12 cellular contexts compared by ENCODE assay signal in genomic region chr13:99287544-99287943, GRCh38. TPM values are rescaled to one million over a fixed set of nuclear protein-coding genes. Genes with fewer than 3 reads are reported as not detected.
A peak's percentile ranks its signal among the peaks of the same experiment; 100 is the strongest.
DNase-seq lines count a peak whose midpoint lies in the region; ATAC-seq lines count a peak whose summit lies in the region.
"Had no signal": no experiment of that assay in that cellular context is flagged by ENCODE, and none has a peak within 500 bp of the region (broad histone marks: within the 10 kb centered on the region; RNA-seq: fewer than 3 reads in every experiment).

No MANE protein-coding gene starts in this region.

- in situ Hi-C loops in KBM-7 (cut with MboI; ENCODE audit: low pct_unique_long_range_greater_than_20kb, low sequenced_read_pairs): no loop called here

- no peaks in the 10 kb centered on the region for H3K9me3 ChIP-seq in SK-N-MC (ENCODE audit: low read depth, low read length)

- peak overlapping the region; percentile 72 for H3K27ac ChIP-seq in SK-N-MC
- H3K27ac ChIP-seq: 22Rv1 had no signal

- no peaks in the 10 kb centered on the region for H3K27me3 Mint-ChIP-seq in naive thymus-derived CD8-positive, alpha-beta T cell

- peaks cover 4 to 59% (median 14%) of the 10 kb centered on the region in 3 donors for H3K36me3 Mint-ChIP-seq in naive thymus-derived CD8-positive, alpha-beta T cell

- no peaks in the 10 kb centered on the region for H3K36me3 ChIP-seq in SK-N-MC (ENCODE audit: insufficient read depth, low read length)

- H3K9ac ChIP-seq in SK-N-MC (ENCODE audit: insufficient read length): no peak overlapping the region

- ATAC-seq in GM18907 (IDR thresholded peaks at IDR 0.05; ENCODE audit: unreplicated experiment): peak; percentile 6
- no peak for ATAC-seq in naive thymus-derived CD8-positive, alpha-beta T cell
- ATAC-seq in HG03439 (IDR thresholded peaks at IDR 0.05; ENCODE audit: unreplicated experiment): no peak

- POLR2A ChIA-PET in naive thymus-derived CD8-positive, alpha-beta T cell (lab: Charles Lee): interaction anchor here (0.7 to 1.2 kb wide), 3 partner anchors 9 to 108 kb away, joined by 3 to 5 read pairs (median 3); no protein-coding TSS in a partner anchor

- peak; percentile 42 for DNase-seq in DMS 273 (lab: John Stamatoyannopoulos, UW; ENCODE audit: unreplicated experiment)
- no peak for DNase-seq in DMS 273 treated with DMSO at 0.1 percent for 48 hours (lab: John Stamatoyannopoulos, UW)
- DNase-seq in SK-N-MC (ENCODE audit: low read depth, low spot score): no peak
- no peak for DNase-seq in naive thymus-derived CD8-positive, alpha-beta T cell
- no peak for DNase-seq in KBM-7
- DNase-seq in AG08396 (ENCODE audit: low spot score): no peak
- DNase-seq: NCI-H226; stimulated activated CD4-positive, alpha-beta T cell treated with anti-CD3 and anti-CD28 coated beads, Interleukin-4, amount 100 ng/mL, for 4 hours had no signal

- H3K4me1 Mint-ChIP-seq in naive thymus-derived CD8-positive, alpha-beta T cell: peaks cover 41 to 98% (median 81%) of the 10 kb centered on the region in 4 donors

- no peaks in the 10 kb centered on the region for H3K9me3 Mint-ChIP-seq in naive thymus-derived CD8-positive, alpha-beta T cell

- peak overlapping the region in 6 of 10 donors; percentile 5 to 80 (median 38) for H3K4me3 Mint-ChIP-seq in naive thymus-derived CD8-positive, alpha-beta T cell

- H3K27ac Mint-ChIP-seq in naive thymus-derived CD8-positive, alpha-beta T cell: peak overlapping the region in 9 of 10 donors; percentile 47 to 98 (median 89)

- H3K4me3 ChIP-seq in SK-N-MC: no peak overlapping the region

RNA-seq across cellular contexts. Expression of gene GPR183, which starts 19.7 kb away (rescaled TPM):
- 10 to 100 TPM in 1 of 2 experiments, 1 to 10 TPM in 1; 8.4 to 10.4 TPM for total RNA-seq in naive thymus-derived CD8-positive, alpha-beta T cell
- 10 to 100 TPM in 2 of 3 donors, 1 to 10 TPM in 1; 9.2 to 35.5 (median 13.1) TPM for polyA plus RNA-seq in naive thymus-derived CD8-positive, alpha-beta T cell
- total RNA-seq: pulmonary artery endothelial cell had no signal

RNA-seq across cellular contexts. Expression of gene GPR18, which starts 29.4 kb away (rescaled TPM):
- 10 to 100 TPM; 31.1 to 31.3 TPM for total RNA-seq in naive thymus-derived CD8-positive, alpha-beta T cell
- polyA plus RNA-seq in naive thymus-derived CD8-positive, alpha-beta T cell: 10 to 100 TPM; 22.2 to 37.0 (median 26.1) TPM
- total RNA-seq: pulmonary artery endothelial cell had no signal
